ENCODE assay signal across 21 cellular contexts in genomic region chr3:10310578-10310977, GRCh38. TPM values are rescaled to one million over a fixed set of nuclear protein-coding genes. Genes with fewer than 3 reads are reported as not detected.
A peak's percentile ranks its signal among the peaks of the same experiment; 100 is the strongest.
DNase-seq lines count a peak whose midpoint lies in the region; ATAC-seq, FAIRE-seq and TF ChIP-seq lines count a peak whose summit lies in the region.
"Had no signal": no experiment of that assay in that cellular context is flagged by ENCODE, and none has a peak within 500 bp of the region (broad histone marks: within the 10 kb centered on the region; RNA-seq: fewer than 3 reads in every experiment).

No MANE protein-coding gene starts in this region.

- TF ChIP-seq CTCF in natural killer cell (IDR thresholded peaks at IDR 0.05) = no peak
- no peak for TF ChIP-seq CTCF in OCI-LY3 (IDR thresholded peaks at IDR 0.05; ENCODE audit: low read depth, low read length)
- TF ChIP-seq CTCF in endothelial cell of umbilical vein (IDR thresholded peaks at IDR 0.05; ENCODE audit: extremely low read depth in 1 of 2, insufficient read depth in 1 of 2, low read depth in 1 of 2, low read length in 2 of 2) = no peak

- H3K9ac ChIP-seq in OCI-LY3 (ENCODE audit: low read length) = no peak overlapping the region
- H3K9ac ChIP-seq in endothelial cell of umbilical vein (replicated peaks; ENCODE audit: extremely low read depth, insufficient read depth, low read length) = no peak overlapping the region

- POLR2A ChIA-PET in endothelial cell of umbilical vein (lab: Charles Lee) = interaction anchor here (1.2 kb wide), 1 partner anchor 10 kb away, joined by 8 read pairs; the partner anchor contains the start of gene SEC13

- H3K9me3 ChIP-seq in OCI-LY3 (ENCODE audit: insufficient read depth, low read length) = no peaks in the 10 kb centered on the region
- no peaks in the 10 kb centered on the region for H3K9me3 ChIP-seq in endothelial cell of umbilical vein (replicated peaks; ENCODE audit: control insufficient read depth, insufficient read depth, low read length)
- H3K9me3 ChIP-seq: BE2C, heart right ventricle, prostate gland, thoracic aorta had no signal

- FAIRE-seq in endothelial cell of umbilical vein (lab: Jason Lieb, UNC) = no peak

- DNase-seq in natural killer cell treated with Interleukin-12 subunit alpha and Interleukin-12 subunit beta and Interleukin-15 and Interleukin-18, amount 100 ng/mL, for 72 hours (ENCODE audit: low spot score) = no peak
- DNase-seq in natural killer cell = no peak
- DNase-seq in endothelial cell of umbilical vein (ENCODE audit: low read depth, low spot score) = no peak
- no peak for DNase-seq in putamen (ENCODE audit: low spot score)
- DNase-seq in NCI-H2081 treated with DMSO at 0.1 percent for 48 hours (lab: John Stamatoyannopoulos, UW) = no peak
- DNase-seq: activated naive CD4-positive, alpha-beta T cell; BE2C; erythroblast; H9; heart right ventricle; naive thymus-derived CD4-positive, alpha-beta T cell; NCI-H1436 treated with DMSO at 0.1 percent for 48 hours; NCI-H226 had no signal

- H3K27ac ChIP-seq in OCI-LY3 (ENCODE audit: low read length) (peak overlapping the region; percentile 37; the same call in 1 of the 2 replicates), endothelial cell of umbilical vein (ENCODE audit: insufficient read depth, low read depth, low read length) (peak overlapping the region; percentile 73)
- H3K27ac ChIP-seq: prostate gland, thoracic aorta had no signal

- no peaks in the 10 kb centered on the region for H3K27me3 Mint-ChIP-seq in natural killer cell treated with Interleukin-12 subunit alpha and Interleukin-12 subunit beta and Interleukin-15 and Interleukin-18, amount 100 ng/mL, for 72 hours
- no peaks in the 10 kb centered on the region for H3K27me3 Mint-ChIP-seq in natural killer cell (ENCODE audit: low read depth in 2 of 2)
- H3K27me3 Mint-ChIP-seq: dendritic cell treated with granulocyte-macrophage colony-stimulating factor and Interleukin-4, amounts not matched to agents 40 ng/mL and 50 ng/mL, for 4 days; naive thymus-derived CD4-positive, alpha-beta T cell had no signal

- peak in 1 of 2 donors; percentile 58 for ATAC-seq in natural killer cell treated with Interleukin-12 subunit alpha and Interleukin-12 subunit beta and Interleukin-15 and Interleukin-18, amount 100 ng/mL, for 72 hours
- ATAC-seq in natural killer cell (no peak), HG02678 (IDR thresholded peaks at IDR 0.05; ENCODE audit: unreplicated experiment) (no peak), HG03520 (IDR thresholded peaks at IDR 0.05; ENCODE audit: unreplicated experiment) (no peak)
- ATAC-seq: naive thymus-derived CD4-positive, alpha-beta T cell; WTC11 had no signal

- dilution Hi-C loops in endothelial cell of umbilical vein (cut with MboI; ENCODE audit: extremely low pct_ligation_motif_present, low sequenced_read_pairs) = no loop called here

- H3K4me1 ChIP-seq in OCI-LY3 (ENCODE audit: low read length) (peaks cover 10% of the 10 kb centered on the region), endothelial cell of umbilical vein (ENCODE audit: control insufficient read depth, extremely low read depth, insufficient read depth, low read length) (peaks cover 48% of the 10 kb centered on the region)
- H3K4me1 ChIP-seq: BE2C, prostate gland had no signal

- TF ChIP-seq POLR2A in endothelial cell of umbilical vein (IDR thresholded peaks at IDR 0.05; ENCODE audit: low read depth, low read length) = no peak

- H3K4me3 Mint-ChIP-seq in natural killer cell treated with Interleukin-12 subunit alpha and Interleukin-12 subunit beta and Interleukin-15 and Interleukin-18, amount 100 ng/mL, for 72 hours = no peak overlapping the region
- H3K4me3 Mint-ChIP-seq in natural killer cell = no peak overlapping the region
- H3K4me3 Mint-ChIP-seq: dendritic cell treated with granulocyte-macrophage colony-stimulating factor and Interleukin-4, amounts not matched to agents 40 ng/mL and 50 ng/mL, for 4 days; H9; naive thymus-derived CD4-positive, alpha-beta T cell; T-helper 1 cell treated with Interleukin-12 subunit alpha and Interleukin-12 subunit beta and Interleukin-4 antibody, amounts not matched to agents 30 μg/mL and 1 μg/mL, for 36 hours; WTC11 had no signal

- H3K4me2 ChIP-seq in OCI-LY3 (ENCODE audit: low read length) = peak overlapping the region; percentile 1
- no peak overlapping the region for H3K4me2 ChIP-seq in endothelial cell of umbilical vein (ENCODE audit: insufficient read depth, low read length)

- H3K27me3 ChIP-seq in OCI-LY3 (ENCODE audit: low read depth, low read length) (no peaks in the 10 kb centered on the region), endothelial cell of umbilical vein (ENCODE audit: control insufficient read depth in 2 of 2, insufficient read depth in 2 of 2, low read length in 2 of 2) (no peaks in the 10 kb centered on the region)
- H3K27me3 ChIP-seq: BE2C, heart right ventricle had no signal

- no TSS peak for BruUV-seq in endothelial cell of umbilical vein (replicated peaks; lab: Mats Ljungman, UMichigan)

- intact Hi-C loops in natural killer cell (cut with micrococcal nuclease) = no loop called here
- intact Hi-C loops in endothelial cell of umbilical vein (cut with micrococcal nuclease) = loop anchor here (5.0 kb wide), 1 partner anchor 63 kb away; the partner anchor contains the start of gene TATDN2

- H3K79me2 ChIP-seq in OCI-LY3 (ENCODE audit: low read length) (no peaks in the 10 kb centered on the region), endothelial cell of umbilical vein (ENCODE audit: control insufficient read depth, insufficient read depth, low read length) (peaks cover 5% of the 10 kb centered on the region)

- H3K4me3 ChIP-seq in OCI-LY3 (ENCODE audit: low read length) (no peak overlapping the region), endothelial cell of umbilical vein (replicated peaks in 1 of 3; ENCODE audit: insufficient read depth in 1 of 3, low read depth in 1 of 3, low read length in 3 of 3) (no peak overlapping the region)
- H3K4me3 ChIP-seq: heart right ventricle, prostate gland, thoracic aorta had no signal

- H2AFZ ChIP-seq in OCI-LY3 (ENCODE audit: low read depth, low read length) (no peak overlapping the region), endothelial cell of umbilical vein (ENCODE audit: low read depth, low read length) (no peak overlapping the region)

- peaks cover 14 to 22% of the 10 kb centered on the region in 2 donors for H3K4me1 Mint-ChIP-seq in natural killer cell treated with Interleukin-12 subunit alpha and Interleukin-12 subunit beta and Interleukin-15 and Interleukin-18, amount 100 ng/mL, for 72 hours (ENCODE audit: low read depth in 2 of 2)
- peaks cover 0 to 7% of the 10 kb centered on the region in 2 donors for H3K4me1 Mint-ChIP-seq in natural killer cell
- H3K4me1 Mint-ChIP-seq: H9, WTC11 had no signal

- CTCF ChIA-PET in endothelial cell of umbilical vein (lab: Charles Lee) = interaction anchor here (1.4 kb wide), 1 partner anchor 364 kb away, joined by 8 read pairs; no protein-coding TSS in a partner anchor

- H3K36me3 Mint-ChIP-seq in natural killer cell treated with Interleukin-12 subunit alpha and Interleukin-12 subunit beta and Interleukin-15 and Interleukin-18, amount 100 ng/mL, for 72 hours = peaks cover 32% of the 10 kb centered on the region
- peaks cover 6% of the 10 kb centered on the region for H3K36me3 Mint-ChIP-seq in natural killer cell

- H3K36me3 ChIP-seq in OCI-LY3 (replicated peaks; ENCODE audit: low read depth, low read length) = peaks cover 62% of the 10 kb centered on the region
- H3K36me3 ChIP-seq in endothelial cell of umbilical vein (ENCODE audit: control insufficient read depth in 2 of 2, extremely low read depth in 1 of 2, insufficient read depth in 2 of 2, low read length in 2 of 2) = peaks cover 27 to 29% of the 10 kb centered on the region in 2 experiments

- peak overlapping the region; percentile 9 to 33 for H3K27ac Mint-ChIP-seq in natural killer cell treated with Interleukin-12 subunit alpha and Interleukin-12 subunit beta and Interleukin-15 and Interleukin-18, amount 100 ng/mL, for 72 hours
- H3K27ac Mint-ChIP-seq in natural killer cell = no peak overlapping the region
- H3K27ac Mint-ChIP-seq: dendritic cell treated with granulocyte-macrophage colony-stimulating factor and Interleukin-4, amounts not matched to agents 40 ng/mL and 50 ng/mL, for 4 days; WTC11 had no signal

- H4K20me1 ChIP-seq in OCI-LY3 (ENCODE audit: insufficient read depth, low read length) (peaks cover 5% of the 10 kb centered on the region), endothelial cell of umbilical vein (replicated peaks; ENCODE audit: control insufficient read depth, extremely low read depth, insufficient read depth, low read length) (no peaks in the 10 kb centered on the region)

- no peaks in the 10 kb centered on the region for H3K9me3 Mint-ChIP-seq in natural killer cell treated with Interleukin-12 subunit alpha and Interleukin-12 subunit beta and Interleukin-15 and Interleukin-18, amount 100 ng/mL, for 72 hours
- no peaks in the 10 kb centered on the region for H3K9me3 Mint-ChIP-seq in natural killer cell
- H3K9me3 Mint-ChIP-seq: dendritic cell treated with granulocyte-macrophage colony-stimulating factor and Interleukin-4, amounts not matched to agents 40 ng/mL and 50 ng/mL, for 4 days; H9; naive thymus-derived CD4-positive, alpha-beta T cell; T-helper 1 cell treated with Interleukin-12 subunit alpha and Interleukin-12 subunit beta and Interleukin-4 antibody, amounts not matched to agents 30 μg/mL and 1 μg/mL, for 36 hours; WTC11 had no signal

- no peaks in the 10 kb centered on the region for H3K9me1 ChIP-seq in endothelial cell of umbilical vein (replicated peaks; ENCODE audit: control insufficient read depth, extremely low read depth, insufficient read depth, low read length)

RNA-seq across cellular contexts. Expression of gene SEC13, which starts 10.3 kb away (rescaled TPM):
- 100 to 1,000 TPM; 125 to 148 TPM for total RNA-seq in natural killer cell treated with Interleukin-12 subunit alpha and Interleukin-12 subunit beta and Interleukin-15 and Interleukin-18, amount 100 ng/mL, for 72 hours
- total RNA-seq in natural killer cell (100 to 1,000 TPM in 1 of 3 donors, 10 to 100 TPM in 2; 88.6 to 105 (median 99.3) TPM), endothelial cell of umbilical vein (230 and 231 TPM in 2 replicates)
- 245 and 250 TPM in 2 replicates for polyA plus RNA-seq in endothelial cell of umbilical vein
- 258 and 279 TPM in 2 replicates for polyA plus RNA-seq in endothelial cell of umbilical vein (2011; cell fraction: cytosol; rRNA removed)
- 243 and 264 TPM in 2 replicates for polyA plus RNA-seq in endothelial cell of umbilical vein (2011; cell fraction: nucleus; rRNA removed)
- polyA plus RNA-seq in endothelial cell of umbilical vein (2012) = 200 and 205 TPM in 2 replicates
- 334 and 340 TPM in 2 replicates for polyA minus RNA-seq in endothelial cell of umbilical vein
- 118 TPM for polyA minus RNA-seq in endothelial cell of umbilical vein (2011; cell fraction: cytosol; rRNA and poly(A)+ RNA removed)
- 181 and 183 TPM in 2 replicates for polyA minus RNA-seq in endothelial cell of umbilical vein (2011; cell fraction: nucleus; rRNA and poly(A)+ RNA removed)

RNA-seq across cellular contexts. Expression of gene GHRL, which starts 17.8 kb away (rescaled TPM):
- total RNA-seq in natural killer cell treated with Interleukin-12 subunit alpha and Interleukin-12 subunit beta and Interleukin-15 and Interleukin-18, amount 100 ng/mL, for 72 hours = under 1 TPM; 0.69 to 0.78 TPM
- total RNA-seq in natural killer cell (1 to 10 TPM; 1.4 to 2.6 (median 1.5) TPM), endothelial cell of umbilical vein (not detected in 2 replicates)
- polyA plus RNA-seq in endothelial cell of umbilical vein = 0.06 TPM in 1 of 2 replicates, not detected in the other
- not detected in 2 replicates for polyA plus RNA-seq in endothelial cell of umbilical vein (2011; cell fraction: cytosol; rRNA removed)
- polyA plus RNA-seq in endothelial cell of umbilical vein (2011; cell fraction: nucleus; rRNA removed) = 0.49 and 35.3 TPM in 2 replicates
- polyA plus RNA-seq in endothelial cell of umbilical vein (2012) = not detected in 2 replicates
- polyA minus RNA-seq in endothelial cell of umbilical vein = not detected in 2 replicates
- polyA minus RNA-seq in endothelial cell of umbilical vein (2011; cell fraction: cytosol; rRNA and poly(A)+ RNA removed) = not detected
- 0.67 TPM in 1 of 2 replicates, not detected in the other for polyA minus RNA-seq in endothelial cell of umbilical vein (2011; cell fraction: nucleus; rRNA and poly(A)+ RNA removed)

Comparison
In these comparisons a context has a peak if more than half of its experiments do, and no peak if none do; other contexts are left out.
1. H3K27ac Mint-ChIP-seq: peak in natural killer cell treated with Interleukin-12 subunit alpha and Interleukin-12 subunit beta and Interleukin-15 and Interleukin-18, amount 100 ng/mL, for 72 hours (2 of 2); none in natural killer cell (0 of 2).